Comparison of ENCODE assay signal across 19 cellular contexts in the genomic region with DNA sequence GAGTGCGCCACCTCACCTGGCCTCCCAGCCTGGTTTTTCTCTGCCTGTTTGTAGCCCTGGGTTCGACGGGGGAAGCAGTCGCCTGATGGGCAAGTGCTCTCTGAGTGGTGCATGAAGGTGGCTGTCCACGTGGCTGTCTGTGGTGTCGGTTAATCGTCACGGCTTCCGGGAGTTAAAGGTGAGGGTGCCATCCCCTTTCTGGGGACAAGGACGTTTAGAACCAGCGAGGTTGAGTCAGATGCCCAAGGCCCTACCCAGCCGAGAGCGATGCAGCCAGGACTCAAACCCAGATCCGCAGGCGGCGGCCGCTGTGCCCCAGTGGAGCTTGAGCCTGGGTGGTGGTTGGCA. TPM values are rescaled to one million over a fixed set of nuclear protein-coding genes. Genes with fewer than 3 reads are reported as not detected.
DNase-seq lines count a peak whose midpoint lies in the region; ATAC-seq and TF ChIP-seq lines count a peak whose summit lies in the region.
"Had no signal": no experiment of that assay in that cellular context is flagged by ENCODE, and none has a peak within 500 bp of the region (broad histone marks: within the 10 kb centered on the region; RNA-seq: fewer than 3 reads in every experiment).

No MANE protein-coding gene starts in this region.

- H3K27ac ChIP-seq in OCI-LY3 (ENCODE audit: low read length) (no peak overlapping the region), tibial artery (peak overlapping the region; percentile 75), foreskin keratinocyte (no peak overlapping the region)

- H3K36me3 ChIP-seq in OCI-LY3 (replicated peaks; ENCODE audit: low read depth, low read length) = no peaks in the 10 kb centered on the region
- H3K36me3 ChIP-seq in mucosa of stomach (ENCODE audit: control insufficient read depth, insufficient read depth, low read length) = no peaks in the 10 kb centered on the region
- no peaks in the 10 kb centered on the region for H3K36me3 ChIP-seq in tibial artery

- no peaks in the 10 kb centered on the region for H3K27me3 Mint-ChIP-seq in central memory CD8-positive, alpha-beta T cell
- H3K27me3 Mint-ChIP-seq: T-cell had no signal

- intact Hi-C loops in tibial artery (cut with DNase I; ENCODE audit: low total_unique reads) = loop anchor here (5.0 kb wide), 1 partner anchor 42 kb away; no protein-coding TSS in a partner anchor

- no peak overlapping the region for H3K9ac ChIP-seq in OCI-LY3 (ENCODE audit: low read length)
- H3K9ac ChIP-seq in mucosa of stomach (ENCODE audit: low read length) = peak overlapping the region; percentile 22

- peaks cover 8% of the 10 kb centered on the region; the same call in 1 of the 2 replicates for H3K79me2 ChIP-seq in OCI-LY3 (ENCODE audit: low read length)

- TF ChIP-seq POLR2A in GM18505 (IDR thresholded peaks at IDR 0.05; ENCODE audit: borderline replicate concordance, extremely low read depth, insufficient read depth, insufficient read length) = no peak

- no peak for ATAC-seq in central memory CD8-positive, alpha-beta T cell (replicated peaks; ENCODE audit: extremely low read depth, poor library complexity, severe bottlenecking)
- no peak for ATAC-seq in foreskin keratinocyte
- no peak for ATAC-seq in GM18505 (IDR thresholded peaks at IDR 0.05; ENCODE audit: unreplicated experiment)
- ATAC-seq: activated naive CD4-positive, alpha-beta T cell treated with anti-CD3 and anti-CD28 coated beads, Interleukin-2, amount 50 U/mL, for 72 hours; esophagus mucosa; T-cell had no signal

- H3K4me1 ChIP-seq in OCI-LY3 (ENCODE audit: low read length) = peaks cover 23% of the 10 kb centered on the region
- peaks cover 69% of the 10 kb centered on the region for H3K4me1 ChIP-seq in mucosa of stomach (ENCODE audit: control insufficient read depth, insufficient read depth, low read length)
- peaks cover 14 to 96% (median 81%) of the 10 kb centered on the region in 4 donors for H3K4me1 ChIP-seq in tibial artery
- peaks cover 15% of the 10 kb centered on the region for H3K4me1 ChIP-seq in foreskin keratinocyte

- peak overlapping the region; percentile 42 for H3K4me2 ChIP-seq in OCI-LY3 (ENCODE audit: low read length)

- no peaks in the 10 kb centered on the region for H3K9me3 ChIP-seq in OCI-LY3 (ENCODE audit: insufficient read depth, low read length)
- H3K9me3 ChIP-seq in mucosa of stomach (ENCODE audit: control insufficient read depth, low read length) = no peaks in the 10 kb centered on the region
- H3K9me3 ChIP-seq in tibial artery = no peaks in the 10 kb centered on the region

- H3K27me3 ChIP-seq in OCI-LY3 (ENCODE audit: low read depth, low read length) (no peaks in the 10 kb centered on the region), mucosa of stomach (ENCODE audit: control insufficient read depth, insufficient read depth, low read length) (no peaks in the 10 kb centered on the region), tibial artery (no peaks in the 10 kb centered on the region), foreskin keratinocyte (no peaks in the 10 kb centered on the region)

- peaks cover 41% of the 10 kb centered on the region for H4K20me1 ChIP-seq in OCI-LY3 (ENCODE audit: insufficient read depth, low read length)

- H2AFZ ChIP-seq in OCI-LY3 (ENCODE audit: low read depth, low read length) = no peak overlapping the region

- H3K4me3 Mint-ChIP-seq in central memory CD8-positive, alpha-beta T cell = no peak overlapping the region
- H3K4me3 Mint-ChIP-seq: neural crest cell, T-cell had no signal

- peak overlapping the region; percentile 32 for H3K27ac Mint-ChIP-seq in central memory CD8-positive, alpha-beta T cell (ENCODE audit: low read depth)
- H3K27ac Mint-ChIP-seq: activated naive CD4-positive, alpha-beta T cell treated with anti-CD3 and anti-CD28 coated beads, Interleukin-2, amount 50 U/mL, for 72 hours; T-cell had no signal

- no peaks in the 10 kb centered on the region for H3K9me3 Mint-ChIP-seq in central memory CD8-positive, alpha-beta T cell
- H3K9me3 Mint-ChIP-seq: activated naive CD4-positive, alpha-beta T cell treated with anti-CD3 and anti-CD28 coated beads, Interleukin-2, amount 50 U/mL, for 72 hours; neural crest cell; T-cell had no signal

- peaks cover 1% of the 10 kb centered on the region for H3K36me3 Mint-ChIP-seq in central memory CD8-positive, alpha-beta T cell (ENCODE audit: insufficient read depth)
- H3K36me3 Mint-ChIP-seq: activated naive CD4-positive, alpha-beta T cell treated with anti-CD3 and anti-CD28 coated beads, Interleukin-2, amount 50 U/mL, for 72 hours; T-cell had no signal

- TF ChIP-seq CTCF in OCI-LY3 (IDR thresholded peaks at IDR 0.05; ENCODE audit: low read depth, low read length) (no peak), tibial artery (IDR thresholded peaks at IDR 0.05) (no peak), foreskin keratinocyte (conservative IDR thresholded peaks at IDR 0.05) (no peak)

- peaks cover 15% of the 10 kb centered on the region for H3K4me1 Mint-ChIP-seq in central memory CD8-positive, alpha-beta T cell

- DNase-seq in central memory CD8-positive, alpha-beta T cell (ENCODE audit: low spot score in 2 of 2) = no peak
- no peak for DNase-seq in tibial artery
- DNase-seq in foreskin keratinocyte = no peak
- DNase-seq in superior temporal gyrus (ENCODE audit: extremely low spot score) = no peak
- DNase-seq in HPDE6-E6E7 (ENCODE audit: extremely low spot score) = no peak
- DNase-seq: activated CD4-positive, alpha-beta T cell treated with anti-CD3 and anti-CD28 coated beads for 1 hour; activated CD8-positive, alpha-beta memory T cell treated with anti-CD3 and anti-CD28 coated beads, Interleukin-2, amount 50 U/mL, for 4 hours; cerebellar nuclear complex; DND-41; NCI-H2227 treated with DMSO at 0.1 percent for 48 hours; stimulated activated CD4-positive, alpha-beta T cell treated with anti-CD3 and anti-CD28 coated beads, Interleukin-12 subunit alpha, Interleukin-12 subunit beta, amount 100 ng/mL, for 4 hours; T-cell had no signal

- H3K4me3 ChIP-seq in OCI-LY3 (ENCODE audit: low read length) (no peak overlapping the region), mucosa of stomach (ENCODE audit: low read length) (no peak overlapping the region), tibial artery (no peak overlapping the region)
- H3K4me3 ChIP-seq: lung had no signal

RNA-seq across cellular contexts. Expression of gene RXRA, which starts 47.7 kb away (rescaled TPM):
- 24.1 and 25.2 TPM in 2 replicates for total RNA-seq in foreskin keratinocyte
- 16.5 and 18.3 TPM in 2 replicates for polyA plus RNA-seq in foreskin keratinocyte

Comparison
In these comparisons a context has a peak if more than half of its experiments do, and no peak if none do; other contexts are left out.
1. H3K27ac ChIP-seq: peak in tibial artery (2 of 2); none in OCI-LY3 (single experiment) and foreskin keratinocyte (single experiment).